ENCODE assay signal across 13 cellular contexts in genomic region chr10:97180367-97180763, GRCh38. TPM values are rescaled to one million over a fixed set of nuclear protein-coding genes. Genes with fewer than 3 reads are reported as not detected.
"Had no signal": no experiment of that assay in that cellular context is flagged by ENCODE, and none has a peak within 500 bp of the region (broad histone marks: within the 10 kb centered on the region; RNA-seq: fewer than 3 reads in every experiment).

No MANE protein-coding gene starts in this region.

- DNase-seq: activated CD8-positive, alpha-beta memory T cell treated with anti-CD3 and anti-CD28 coated beads, Interleukin-2, amount 50 U/mL, for 48 hours; activated naive CD4-positive, alpha-beta T cell treated with anti-CD3 and anti-CD28 coated beads, Interleukin-2, amount 10 ng/mL, durations not matched to agents 7 days and 5 days; central memory CD4-positive, alpha-beta T cell; T-helper 9 cell; thyroid gland had no signal

- H3K4me1 ChIP-seq: pancreas had no signal

- H3K36me3 ChIP-seq: gastroesophageal sphincter, pancreas, thyroid gland had no signal

- H3K9me3 ChIP-seq: gastroesophageal sphincter, pancreas, thyroid gland had no signal

- H3K36me3 Mint-ChIP-seq: activated CD4-positive, alpha-beta memory T cell treated with anti-CD3 and anti-CD28 coated beads for 36 hours; activated naive CD4-positive, alpha-beta T cell treated with anti-CD3 and anti-CD28 coated beads, Interleukin-2, amount 10 ng/mL, durations not matched to agents 7 days and 5 days had no signal

- ATAC-seq: gastroesophageal sphincter had no signal

- H3K4me3 ChIP-seq: hepatocyte, pancreas, thyroid gland had no signal

- H3K27ac Mint-ChIP-seq: activated CD4-positive, alpha-beta memory T cell treated with anti-CD3 and anti-CD28 coated beads for 36 hours; activated naive CD4-positive, alpha-beta T cell treated with anti-CD3 and anti-CD28 coated beads, Interleukin-2, amount 10 ng/mL, durations not matched to agents 7 days and 5 days; activated T-helper 1 cell treated with anti-CD3 and anti-CD28 coated beads, Interleukin-12 subunit alpha, Interleukin-12 subunit beta, Interleukin-2, Interleukin-4 antibody, amounts not matched to agents 30 ng/mL and 10 ng/mL and 1 ng/mL, durations not matched to agents 14 hours and 24 hours and 36 hours; dendritic cell treated with granulocyte-macrophage colony-stimulating factor and Interleukin-4, amounts not matched to agents 40 ng/mL and 50 ng/mL, for 4 days had no signal

- H3K9me3 Mint-ChIP-seq: activated CD4-positive, alpha-beta memory T cell treated with anti-CD3 and anti-CD28 coated beads for 36 hours; activated naive CD4-positive, alpha-beta T cell treated with anti-CD3 and anti-CD28 coated beads, Interleukin-2, amount 10 ng/mL, durations not matched to agents 7 days and 5 days; activated T-helper 1 cell treated with anti-CD3 and anti-CD28 coated beads, Interleukin-12 subunit alpha, Interleukin-12 subunit beta, Interleukin-2, Interleukin-4 antibody, amounts not matched to agents 30 ng/mL and 10 ng/mL and 1 ng/mL, durations not matched to agents 14 hours and 24 hours and 36 hours; dendritic cell treated with granulocyte-macrophage colony-stimulating factor and Interleukin-4, amounts not matched to agents 40 ng/mL and 50 ng/mL, for 4 days; neural crest cell had no signal

- H3K27ac ChIP-seq: gastroesophageal sphincter, hepatocyte, pancreas, thyroid gland had no signal

- H3K27me3 Mint-ChIP-seq: activated naive CD4-positive, alpha-beta T cell treated with anti-CD3 and anti-CD28 coated beads, Interleukin-2, amount 10 ng/mL, durations not matched to agents 7 days and 5 days had no signal

- FAIRE-seq: pancreas had no signal

- H3K4me3 Mint-ChIP-seq: activated CD4-positive, alpha-beta memory T cell treated with anti-CD3 and anti-CD28 coated beads for 36 hours; activated naive CD4-positive, alpha-beta T cell treated with anti-CD3 and anti-CD28 coated beads, Interleukin-2, amount 10 ng/mL, durations not matched to agents 7 days and 5 days; activated T-helper 1 cell treated with anti-CD3 and anti-CD28 coated beads, Interleukin-12 subunit alpha, Interleukin-12 subunit beta, Interleukin-2, Interleukin-4 antibody, amounts not matched to agents 30 ng/mL and 10 ng/mL and 1 ng/mL, durations not matched to agents 14 hours and 24 hours and 36 hours; dendritic cell treated with granulocyte-macrophage colony-stimulating factor and Interleukin-4, amounts not matched to agents 40 ng/mL and 50 ng/mL, for 4 days; neural crest cell had no signal

RNA-seq across cellular contexts. Expression of gene SLIT1, which starts 5.4 kb away (rescaled TPM):
- total RNA-seq: lower leg skin had no signal
